In genomic region chr7:16564909-16565426, GRCh38 we compare ENCODE assay signal across 8 cellular contexts. TPM values are rescaled to one million over a fixed set of nuclear protein-coding genes. Genes with fewer than 3 reads are reported as not detected.
DNase-seq lines count a peak whose midpoint lies in the region; ATAC-seq, FAIRE-seq and TF ChIP-seq lines count a peak whose summit lies in the region.

No MANE protein-coding gene starts in this region.

- no peak overlapping the region for H3K9ac ChIP-seq in SU-DHL-6 (ENCODE audit: low read length)
- no peak overlapping the region for H3K9ac ChIP-seq in fibroblast of lung (ENCODE audit: insufficient read depth, low read length)
- H3K9ac ChIP-seq in neural progenitor cell, result no peak overlapping the region

- H3F3A ChIP-seq in SU-DHL-6 (ENCODE audit: insufficient read depth), result no peaks in the 10 kb centered on the region
- H3F3A ChIP-seq in neural progenitor cell (ENCODE audit: low read depth), result no peaks in the 10 kb centered on the region

- H3K36me3 Mint-ChIP-seq in neural progenitor cell, result no peaks in the 10 kb centered on the region

- H3K9me3 ChIP-seq in SU-DHL-6 (ENCODE audit: insufficient read depth, low read length) (no peaks in the 10 kb centered on the region), fibroblast of lung (ENCODE audit: control insufficient read depth, insufficient read depth, low read depth, low read length) (no peaks in the 10 kb centered on the region), neural progenitor cell (ENCODE audit: low read depth) (no peaks in the 10 kb centered on the region)

- H3K27me3 ChIP-seq in GM06990 (replicated peaks; ENCODE audit: control insufficient read depth, insufficient read depth, low read length), result no peaks in the 10 kb centered on the region
- H3K27me3 ChIP-seq in SU-DHL-6 (ENCODE audit: low read length), result no peaks in the 10 kb centered on the region
- H3K27me3 ChIP-seq in fibroblast of lung (ENCODE audit: control insufficient read depth, insufficient read depth, low read length), result no peaks in the 10 kb centered on the region
- no peaks in the 10 kb centered on the region for H3K27me3 ChIP-seq in neural progenitor cell

- DNase-seq in GM06990 (ENCODE audit: extremely low read depth, insufficient read length) (no peak), NCI-H1417 (lab: John Stamatoyannopoulos, UW) (peak; percentile 30 to 81 (median 49)), fibroblast of lung (ENCODE audit: low read depth in 2 of 2) (peak; percentile 33 to 71), neural progenitor cell (ENCODE audit: low spot score) (peak; percentile 60), activated gamma-delta T cell (lab: John Stamatoyannopoulos, UW) (no peak)

- peak; percentile 97 for FAIRE-seq in A204.1 (lab: Jason Lieb, UNC)

- H3K4me3 Mint-ChIP-seq in neural progenitor cell, result no peak overlapping the region

- no peaks in the 10 kb centered on the region for H3K36me3 ChIP-seq in GM06990 (ENCODE audit: control insufficient read depth, insufficient read depth, low read length)
- no peaks in the 10 kb centered on the region for H3K36me3 ChIP-seq in SU-DHL-6 (ENCODE audit: low read length)
- H3K36me3 ChIP-seq in fibroblast of lung (ENCODE audit: control insufficient read depth, insufficient read depth, low read length), result no peaks in the 10 kb centered on the region
- no peaks in the 10 kb centered on the region for H3K36me3 ChIP-seq in neural progenitor cell

- H3K27ac ChIP-seq in SU-DHL-6 (ENCODE audit: low read depth, low read length) (no peak overlapping the region), fibroblast of lung (ENCODE audit: insufficient read depth, low read length) (no peak overlapping the region), neural progenitor cell (no peak overlapping the region)

- peaks cover 3% of the 10 kb centered on the region for H3K4me1 Mint-ChIP-seq in neural progenitor cell

- peak; percentile 59 for ATAC-seq in HG02610 (IDR thresholded peaks at IDR 0.05; ENCODE audit: unreplicated experiment)

- no peaks in the 10 kb centered on the region for H3K9me2 ChIP-seq in SU-DHL-6 (replicated peaks; ENCODE audit: insufficient read depth, low read length)

- H3K27me3 Mint-ChIP-seq in neural progenitor cell (ENCODE audit: insufficient read depth, low read depth), result no peaks in the 10 kb centered on the region

- H3K4me3 ChIP-seq in GM06990 (replicated peaks; ENCODE audit: low read depth, low read length) (no peak overlapping the region), SU-DHL-6 (ENCODE audit: insufficient read depth, low read length, poor library complexity, severe bottlenecking) (no peak overlapping the region), fibroblast of lung (replicated peaks in 1 of 4; ENCODE audit: control extremely low read depth in 1 of 4, insufficient read depth in 1 of 4, low read depth in 3 of 4, low read length in 4 of 4) (no peak overlapping the region), neural progenitor cell (no peak overlapping the region)

- H4K20me1 ChIP-seq in SU-DHL-6 (ENCODE audit: low read depth, low read length) (no peaks in the 10 kb centered on the region), fibroblast of lung (ENCODE audit: control insufficient read depth, extremely low read depth, insufficient read depth, low read length) (no peaks in the 10 kb centered on the region), neural progenitor cell (ENCODE audit: low read depth) (no peaks in the 10 kb centered on the region)

- H3K9me3 Mint-ChIP-seq in neural progenitor cell, result no peaks in the 10 kb centered on the region

- no peaks in the 10 kb centered on the region for H3K4me1 ChIP-seq in fibroblast of lung (ENCODE audit: control insufficient read depth, extremely low read depth, insufficient read depth, low read length)
- no peaks in the 10 kb centered on the region for H3K4me1 ChIP-seq in neural progenitor cell

- TF ChIP-seq CTCF in GM06990 (IDR thresholded peaks at IDR 0.05; ENCODE audit: insufficient read depth, low read length, poor library complexity, severe bottlenecking) (peak; percentile 71), SU-DHL-6 (IDR thresholded peaks at IDR 0.05; ENCODE audit: insufficient read depth, low read length, poor library complexity, severe bottlenecking) (peak; percentile 74), fibroblast of lung (conservative IDR thresholded peaks at IDR 0.05 in 1 of 2, IDR thresholded peaks at IDR 0.05 in 1 of 2; ENCODE audit: low read depth in 1 of 2, low read length in 2 of 2) (peak; percentile 63 to 64), neural progenitor cell (IDR thresholded peaks at IDR 0.05) (peak; percentile 91)

- H2AFZ ChIP-seq in SU-DHL-6 (ENCODE audit: low read depth, low read length, severe bottlenecking) (no peak overlapping the region), fibroblast of lung (ENCODE audit: low read length) (no peak overlapping the region), neural progenitor cell (replicated peaks) (no peak overlapping the region)

- no peak overlapping the region for H3K4me2 ChIP-seq in SU-DHL-6 (ENCODE audit: low read depth, low read length, poor library complexity, severe bottlenecking)
- H3K4me2 ChIP-seq in fibroblast of lung (ENCODE audit: extremely low read depth, insufficient read depth, low read length), result no peak overlapping the region
- H3K4me2 ChIP-seq in neural progenitor cell, result no peak overlapping the region

- no peaks in the 10 kb centered on the region for H3K79me2 ChIP-seq in SU-DHL-6 (ENCODE audit: insufficient read depth, low read length)
- H3K79me2 ChIP-seq in fibroblast of lung (ENCODE audit: control insufficient read depth, insufficient read depth, low read length), result no peaks in the 10 kb centered on the region
- no peaks in the 10 kb centered on the region for H3K79me2 ChIP-seq in neural progenitor cell (ENCODE audit: low read depth)

- no peak overlapping the region for H3K27ac Mint-ChIP-seq in neural progenitor cell

RNA-seq across cellular contexts. Expression of gene LRRC72, which starts 38.3 kb away (rescaled TPM):
- not detected in 2 replicates for total RNA-seq in fibroblast of lung
- not detected in 2 replicates for polyA plus RNA-seq in fibroblast of lung
- not detected in 2 replicates for polyA plus RNA-seq in fibroblast of lung (2012)
- not detected in 2 replicates for polyA minus RNA-seq in fibroblast of lung (ENCODE audit: low replicate concordance)
- not detected in 2 replicates for total RNA-seq in neural progenitor cell (ENCODE audit: low replicate concordance)

Comparison
In these comparisons a context has a peak if more than half of its experiments do, and no peak if none do; other contexts are left out.
1. DNase-seq: peak in NCI-H1417 (3 of 3), fibroblast of lung (2 of 2) and neural progenitor cell (single experiment); none in GM06990 (single experiment) and activated gamma-delta T cell (single experiment).
2. Peak in every context shown above with its lines, with median percentiles within 50 percentile points of each other: CTCF ChIP-seq.